Comparison of ENCODE assay signal across 8 cellular contexts in genomic region chr20:20860078-20860806, GRCh38.
DNase-seq lines count a peak whose midpoint lies in the region; ATAC-seq and TF ChIP-seq lines count a peak whose summit lies in the region.

No MANE protein-coding gene starts in this region.

- H3K4me1 ChIP-seq in cardiac muscle cell (ENCODE audit: low read depth) (no peaks in the 10 kb centered on the region), uterus (no peaks in the 10 kb centered on the region)

- TF ChIP-seq CTCF in HFF-Myc (IDR thresholded peaks at IDR 0.05; ENCODE audit: low read depth, low read length, missing control alignments), result peak; percentile 90
- peak; percentile 96 for TF ChIP-seq CTCF in cardiac muscle cell (IDR thresholded peaks at IDR 0.05; ENCODE audit: low read depth, low read length)
- peak; percentile 99 for TF ChIP-seq CTCF in progenitor cell of endocrine pancreas (IDR thresholded peaks at IDR 0.05; ENCODE audit: unreplicated experiment)
- TF ChIP-seq CTCF in uterus (IDR thresholded peaks at IDR 0.05), result peak; percentile 70 to 83 (median 79)

- no peaks in the 10 kb centered on the region for H3K9me3 Mint-ChIP-seq in activated naive CD4-positive, alpha-beta T cell treated with anti-CD3 and anti-CD28 coated beads, Interleukin-2, amount 50 U/mL, for 72 hours
- H3K9me3 Mint-ChIP-seq in progenitor cell of endocrine pancreas (ENCODE audit: low read depth), result no peaks in the 10 kb centered on the region

- H3K4me1 Mint-ChIP-seq in progenitor cell of endocrine pancreas (ENCODE audit: low read depth), result peaks cover 3% of the 10 kb centered on the region

- H3K36me3 ChIP-seq in cardiac muscle cell, result no peaks in the 10 kb centered on the region
- H3K36me3 ChIP-seq in uterus, result no peaks in the 10 kb centered on the region

- no peaks in the 10 kb centered on the region for H3K36me3 Mint-ChIP-seq in activated naive CD4-positive, alpha-beta T cell treated with anti-CD3 and anti-CD28 coated beads, Interleukin-2, amount 50 U/mL, for 72 hours
- H3K36me3 Mint-ChIP-seq in progenitor cell of endocrine pancreas (ENCODE audit: insufficient read depth), result no peaks in the 10 kb centered on the region

- H3K27ac Mint-ChIP-seq in activated naive CD4-positive, alpha-beta T cell treated with anti-CD3 and anti-CD28 coated beads, Interleukin-2, amount 50 U/mL, for 72 hours, result no peak overlapping the region
- no peak overlapping the region for H3K27ac Mint-ChIP-seq in progenitor cell of endocrine pancreas

- ATAC-seq in activated naive CD4-positive, alpha-beta T cell treated with anti-CD3 and anti-CD28 coated beads, Interleukin-2, amount 50 U/mL, for 72 hours, result peak; percentile 84 to 87

- no peak overlapping the region for H3K4me3 Mint-ChIP-seq in progenitor cell of endocrine pancreas (ENCODE audit: low read depth)

- DNase-seq in GM03348 (ENCODE audit: low spot score) (peak; percentile 87), HFF-Myc (ENCODE audit: extremely low read depth, low read depth) (peak; percentile 59), NCI-H1417 treated with DMSO at 0.1 percent for 48 hours (lab: John Stamatoyannopoulos, UW) (peak; percentile 43), SKM-1 treated with dmso at 0.1 percent for 144 hours (lab: John Stamatoyannopoulos, UW; ENCODE audit: unreplicated experiment) (peak; percentile 87), cardiac muscle cell (ENCODE audit: low read depth in 1 of 2, low spot score in 1 of 2) (peak; percentile 86 to 94), progenitor cell of endocrine pancreas (ENCODE audit: low spot score, unreplicated experiment) (peak; percentile 96), uterus (peak; percentile 74 to 75)
- peak; percentile 60 to 94 for DNase-seq in activated naive CD4-positive, alpha-beta T cell treated with anti-CD3 and anti-CD28 coated beads, Interleukin-2, amount 50 U/mL, for 72 hours (ENCODE audit: low spot score in 2 of 2)

- TF ChIP-seq POLR2A in uterus (IDR thresholded peaks at IDR 0.05), result no peak

- H3K27ac ChIP-seq in cardiac muscle cell (no peak overlapping the region), uterus (no peak overlapping the region)

- intact Hi-C loops in uterus (cut with DNase I; ENCODE audit: low total_unique reads), result loop anchor here (10.0 kb wide), 1 partner anchor 645 kb away; no protein-coding TSS in a partner anchor

- H3K27me3 Mint-ChIP-seq in progenitor cell of endocrine pancreas, result peaks cover 57% of the 10 kb centered on the region

- H3K9me3 ChIP-seq in cardiac muscle cell (ENCODE audit: low read depth) (no peaks in the 10 kb centered on the region), uterus (no peaks in the 10 kb centered on the region)

- H3K4me3 ChIP-seq in HFF-Myc (replicated peaks; ENCODE audit: low read depth, low read length) (no peak overlapping the region), cardiac muscle cell (no peak overlapping the region), uterus (no peak overlapping the region)

- H3K27me3 ChIP-seq in cardiac muscle cell (peaks cover 21% of the 10 kb centered on the region), uterus (no peaks in the 10 kb centered on the region)

Comparison
In these comparisons a context has a peak if more than half of its experiments do, and no peak if none do; other contexts are left out.
1. DNase-seq: peak in every context shown above with its lines; median percentile 96 in progenitor cell of endocrine pancreas; 90 in cardiac muscle cell; 87 in GM03348; 87 in SKM-1 treated with dmso at 0.1 percent for 144 hours; 77 in activated naive CD4-positive, alpha-beta T cell treated with anti-CD3 and anti-CD28 coated beads, Interleukin-2, amount 50 U/mL, for 72 hours; 74 in uterus; 59 in HFF-Myc; 43 in NCI-H1417 treated with DMSO at 0.1 percent for 48 hours.